In the genomic region with DNA sequence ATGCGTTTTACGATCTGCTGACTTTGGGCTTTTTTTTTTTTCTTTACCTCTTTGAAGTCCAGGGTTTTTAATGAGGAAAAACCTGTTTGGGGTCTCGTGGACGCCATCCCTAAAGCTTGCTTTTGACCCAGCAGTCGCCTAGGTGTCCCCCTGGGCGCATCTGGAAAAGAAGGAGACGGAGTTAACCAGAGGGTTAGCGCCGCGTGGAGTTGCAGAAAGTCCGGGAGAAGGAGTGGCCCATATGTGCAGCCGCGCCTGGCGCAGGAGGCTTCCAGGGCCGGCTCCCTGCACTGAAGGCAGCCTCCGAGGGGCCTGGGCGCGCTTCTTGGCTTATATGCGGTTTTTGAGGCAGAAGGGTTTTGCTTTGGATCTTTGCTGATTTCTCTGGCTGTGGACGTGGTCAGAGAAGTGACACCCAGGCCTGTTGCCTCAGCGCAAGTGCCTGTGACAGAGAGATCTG, we compare ENCODE assay signal across 8 cellular contexts. TPM values are rescaled to one million over a fixed set of nuclear protein-coding genes. Genes with fewer than 3 reads are reported as not detected.
A peak's percentile ranks its signal among the peaks of the same experiment; 100 is the strongest.
DNase-seq lines count a peak whose midpoint lies in the region; ATAC-seq and TF ChIP-seq lines count a peak whose summit lies in the region.

No MANE protein-coding gene starts in this region.

- no peaks in the 10 kb centered on the region for H3K9me3 ChIP-seq in iPS-20b (ENCODE audit: insufficient read depth, low read depth, low read length)

- peak overlapping the region; percentile 21 for H3K4me3 ChIP-seq in KMS-11 (IDR thresholded peaks at IDR 0.05; ENCODE audit: insufficient read depth, low read depth, low read length)
- peak overlapping the region; percentile 76 for H3K4me3 ChIP-seq in iPS-20b (ENCODE audit: low read length)

- H3K4me1 Mint-ChIP-seq in activated naive CD8-positive, alpha-beta T cell treated with anti-CD3 and anti-CD28 coated beads, Interleukin-2, amount 10 ng/mL, durations not matched to agents 7 days and 5 days: peaks cover 38% of the 10 kb centered on the region
- peaks cover 19 to 27% of the 10 kb centered on the region in 2 donors for H3K4me1 Mint-ChIP-seq in stimulated activated naive B cell treated with anti-CD40 and anti-IgM and Interleukin-4, amounts not matched to agents 10 μg/mL and 1 μg/mL and 100 μg/mL, for 72 hours

- peak overlapping the region; percentile 99 for H2AFZ ChIP-seq in KMS-11 (ENCODE audit: low read depth)

- H3K4me3 Mint-ChIP-seq in activated naive CD8-positive, alpha-beta T cell treated with anti-CD3 and anti-CD28 coated beads, Interleukin-2, amount 10 ng/mL, durations not matched to agents 7 days and 5 days: peak overlapping the region; percentile 90
- peak overlapping the region; percentile 92 for H3K4me3 Mint-ChIP-seq in stimulated activated naive B cell treated with anti-CD40 and anti-IgM and Interleukin-4, amounts not matched to agents 10 μg/mL and 1 μg/mL and 100 μg/mL, for 72 hours

- peaks cover 5% of the 10 kb centered on the region; the same call in 1 of the 2 replicates for H3K27me3 ChIP-seq in KMS-11 (ENCODE audit: insufficient read depth, low read depth)
- H3K27me3 ChIP-seq in iPS-20b (ENCODE audit: insufficient read depth, low read length): peaks cover 6% of the 10 kb centered on the region; the same call in 1 of the 2 replicates

- H3K79me2 ChIP-seq in KMS-11 (ENCODE audit: insufficient read depth, low read depth): peaks cover 30% of the 10 kb centered on the region

- no peak for TF ChIP-seq CTCF in KMS-11 (conservative IDR thresholded peaks at IDR 0.05; ENCODE audit: low read depth, low read length)

- peak overlapping the region; percentile 95 for H3K9ac ChIP-seq in KMS-11
- H3K9ac ChIP-seq in iPS-20b (ENCODE audit: low read depth, low read length): peak overlapping the region; percentile 71

- H3K36me3 Mint-ChIP-seq in activated naive CD8-positive, alpha-beta T cell treated with anti-CD3 and anti-CD28 coated beads, Interleukin-2, amount 10 ng/mL, durations not matched to agents 7 days and 5 days: peaks cover 6% of the 10 kb centered on the region
- H3K36me3 Mint-ChIP-seq in stimulated activated naive B cell treated with anti-CD40 and anti-IgM and Interleukin-4, amounts not matched to agents 10 μg/mL and 1 μg/mL and 100 μg/mL, for 72 hours: peaks cover 0 to 10% of the 10 kb centered on the region in 2 donors

- no peak for TF ChIP-seq POLR2A in GM18505 (IDR thresholded peaks at IDR 0.05; ENCODE audit: borderline replicate concordance, extremely low read depth, insufficient read depth, insufficient read length)

- H3K4me1 ChIP-seq in KMS-11 (ENCODE audit: low read depth, poor library complexity, severe bottlenecking) (peaks cover 14% of the 10 kb centered on the region), iPS-20b (ENCODE audit: insufficient read depth, low read length) (0 out of 2 replicates have a peak, but pooled peaks cover 4% of the 10 kb centered on the region)

- H3K27ac Mint-ChIP-seq in activated naive CD8-positive, alpha-beta T cell treated with anti-CD3 and anti-CD28 coated beads, Interleukin-2, amount 10 ng/mL, durations not matched to agents 7 days and 5 days: peak overlapping the region; percentile 89
- H3K27ac Mint-ChIP-seq in stimulated activated naive B cell treated with anti-CD40 and anti-IgM and Interleukin-4, amounts not matched to agents 10 μg/mL and 1 μg/mL and 100 μg/mL, for 72 hours: peak overlapping the region; percentile 92

- no peaks in the 10 kb centered on the region for H4K20me1 ChIP-seq in KMS-11 (ENCODE audit: insufficient read depth)

- POLR2A ChIA-PET in activated naive CD8-positive, alpha-beta T cell treated with anti-CD3 and anti-CD28 coated beads, Interleukin-2, amount 10 ng/mL, durations not matched to agents 7 days and 5 days (lab: Charles Lee): no interaction called here

- H3K4me2 ChIP-seq in KMS-11: peak overlapping the region; percentile 91

- peak overlapping the region; percentile 75 for H3K27ac ChIP-seq in KMS-11
- no peak overlapping the region for H3K27ac ChIP-seq in iPS-20b (ENCODE audit: low read length)

- H3K36me3 ChIP-seq in KMS-11 (ENCODE audit: insufficient read depth) (no peaks in the 10 kb centered on the region), iPS-20b (ENCODE audit: insufficient read depth, low read depth, low read length) (no peaks in the 10 kb centered on the region)

- ATAC-seq in activated naive CD8-positive, alpha-beta T cell treated with anti-CD3 and anti-CD28 coated beads, Interleukin-2, amount 10 ng/mL, durations not matched to agents 7 days and 5 days (ENCODE audit: low read depth): peak; percentile 12
- peak in 1 of 2 donors; percentile 21 for ATAC-seq in stimulated activated naive B cell treated with anti-CD40 and anti-IgM and Interleukin-4, amounts not matched to agents 10 μg/mL and 1 μg/mL and 100 μg/mL, for 72 hours (replicated peaks)
- no peak for ATAC-seq in GM18505 (IDR thresholded peaks at IDR 0.05; ENCODE audit: unreplicated experiment)

- H3K27me3 Mint-ChIP-seq in activated naive CD8-positive, alpha-beta T cell treated with anti-CD3 and anti-CD28 coated beads, Interleukin-2, amount 10 ng/mL, durations not matched to agents 7 days and 5 days: peaks cover 3% of the 10 kb centered on the region
- no peaks in the 10 kb centered on the region for H3K27me3 Mint-ChIP-seq in stimulated activated naive B cell treated with anti-CD40 and anti-IgM and Interleukin-4, amounts not matched to agents 10 μg/mL and 1 μg/mL and 100 μg/mL, for 72 hours

- H3K9me3 Mint-ChIP-seq in activated naive CD8-positive, alpha-beta T cell treated with anti-CD3 and anti-CD28 coated beads, Interleukin-2, amount 10 ng/mL, durations not matched to agents 7 days and 5 days: no peaks in the 10 kb centered on the region
- no peaks in the 10 kb centered on the region for H3K9me3 Mint-ChIP-seq in stimulated activated naive B cell treated with anti-CD40 and anti-IgM and Interleukin-4, amounts not matched to agents 10 μg/mL and 1 μg/mL and 100 μg/mL, for 72 hours

- DNase-seq in Daoy (ENCODE audit: low read depth): peak; percentile 32
- DNase-seq in activated naive CD8-positive, alpha-beta T cell treated with anti-CD3 and anti-CD28 coated beads, Interleukin-2, amount 10 ng/mL, durations not matched to agents 7 days and 5 days: peak; percentile 54
- DNase-seq in stimulated activated naive B cell treated with anti-CD40 and anti-IgM and Interleukin-4, amounts not matched to agents 10 μg/mL and 1 μg/mL and 100 μg/mL, for 72 hours: no peak
- DNase-seq in NCI-H226: no peak
- no peak for DNase-seq in NCI-H187 treated with DMSO at 0.1 percent for 48 hours (lab: John Stamatoyannopoulos, UW)

RNA-seq across cellular contexts. Expression of gene TMEM181, which starts 0.9 kb away (rescaled TPM):
- total RNA-seq in Daoy (2014; rRNA removed; shearing (Covaris generic)): 24.1 and 28.3 TPM in 2 replicates
- 10 to 100 TPM; 16.8 to 17.7 TPM for total RNA-seq in activated naive CD8-positive, alpha-beta T cell treated with anti-CD3 and anti-CD28 coated beads, Interleukin-2, amount 10 ng/mL, durations not matched to agents 7 days and 5 days

Comparison
In these comparisons a context has a peak if more than half of its experiments do, and no peak if none do; other contexts are left out.
1. DNase-seq: peak in Daoy (single experiment) and activated naive CD8-positive, alpha-beta T cell treated with anti-CD3 and anti-CD28 coated beads, Interleukin-2, amount 10 ng/mL, durations not matched to agents 7 days and 5 days (single experiment); none in stimulated activated naive B cell treated with anti-CD40 and anti-IgM and Interleukin-4, amounts not matched to agents 10 μg/mL and 1 μg/mL and 100 μg/mL, for 72 hours (single experiment), NCI-H226 (single experiment) and NCI-H187 treated with DMSO at 0.1 percent for 48 hours (single experiment).